Comparison of ENCODE assay signal across 1 cellular context in the genomic region with DNA sequence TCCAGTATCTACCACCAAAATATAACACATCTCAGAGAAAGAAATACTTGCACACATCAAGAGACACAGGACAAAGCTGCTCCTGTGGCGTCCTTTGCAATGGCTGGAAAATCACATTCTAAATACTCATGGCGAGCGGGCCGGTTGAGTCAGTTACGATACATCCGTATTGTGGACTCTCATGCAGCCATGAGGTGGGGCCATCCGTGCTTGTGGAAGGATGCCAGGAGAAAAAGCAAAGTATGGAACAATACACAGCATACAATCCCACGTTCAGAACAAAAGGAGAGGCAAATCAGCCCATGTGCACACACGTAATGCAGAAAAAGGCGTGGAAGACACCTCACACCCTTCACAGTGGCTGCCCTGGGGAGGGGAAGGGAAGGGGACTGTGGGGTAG.
TF ChIP-seq lines count a peak whose summit lies in the region.

No MANE protein-coding gene starts in this region.

TF ChIP-seq in SK-N-SH, 30 proteins besides CTCF, POLR2A, EP300 and RAD21 (continued from another document):
- no peak for TF ChIP-seq PBX3 (IDR thresholded peaks at IDR 0.05)
- TF ChIP-seq, protein P1, sequence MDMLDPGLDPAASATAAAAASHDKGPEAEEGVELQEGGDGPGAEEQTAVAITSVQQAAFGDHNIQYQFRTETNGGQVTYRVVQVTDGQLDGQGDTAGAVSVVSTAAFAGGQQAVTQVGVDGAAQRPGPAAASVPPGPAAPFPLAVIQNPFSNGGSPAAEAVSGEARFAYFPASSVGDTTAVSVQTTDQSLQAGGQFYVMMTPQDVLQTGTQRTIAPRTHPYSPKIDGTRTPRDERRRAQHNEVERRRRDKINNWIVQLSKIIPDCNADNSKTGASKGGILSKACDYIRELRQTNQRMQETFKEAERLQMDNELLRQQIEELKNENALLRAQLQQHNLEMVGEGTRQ (IDR thresholded peaks at IDR 0.05; ENCODE audit: borderline replicate concordance, low read depth, low read length) = no peak
- no peak for TF ChIP-seq FOXJ3 (CRISPR knock-in tag; IDR thresholded peaks at IDR 0.05)
